25 cellular contexts compared by ENCODE assay signal in genomic region chr18:58827886-58828285, GRCh38.
"Had no signal": no experiment of that assay in that cellular context is flagged by ENCODE, and none has a peak within 500 bp of the region (broad histone marks: within the 10 kb centered on the region; RNA-seq: fewer than 3 reads in every experiment).

No MANE protein-coding gene starts in this region.

- H3K36me3 ChIP-seq: gastroesophageal sphincter, heart left ventricle, prostate gland, right atrium auricular region, sigmoid colon, stomach, transverse colon, vagina had no signal

- H3K27ac Mint-ChIP-seq: memory B cell; natural killer cell; stimulated activated effector memory CD8-positive, alpha-beta T cell treated with anti-CD3 and anti-CD28 coated beads, Interleukin-12 subunit alpha, Interleukin-12 subunit beta, amount 100 ng/mL, for 72 hours had no signal

- H3K4me3 Mint-ChIP-seq: memory B cell; natural killer cell; neural crest cell; stimulated activated effector memory CD8-positive, alpha-beta T cell treated with anti-CD3 and anti-CD28 coated beads, Interleukin-12 subunit alpha, Interleukin-12 subunit beta, amount 100 ng/mL, for 72 hours had no signal

- H3K9me3 Mint-ChIP-seq: memory B cell; natural killer cell; stimulated activated effector memory CD8-positive, alpha-beta T cell treated with anti-CD3 and anti-CD28 coated beads, Interleukin-12 subunit alpha, Interleukin-12 subunit beta, amount 100 ng/mL, for 72 hours had no signal

- ATAC-seq: esophagus mucosa; gastroesophageal sphincter; heart left ventricle; left lobe of liver; stimulated activated effector memory CD8-positive, alpha-beta T cell treated with anti-CD3 and anti-CD28 coated beads, Interleukin-12 subunit alpha, Interleukin-12 subunit beta, amount 100 ng/mL, for 72 hours had no signal

- H3K27me3 ChIP-seq: dorsolateral prefrontal cortex, gastroesophageal sphincter, heart left ventricle, hepatocyte, right atrium auricular region, sigmoid colon, stomach, transverse colon, vagina had no signal

- FAIRE-seq: colon, kidney had no signal

- H3K36me3 Mint-ChIP-seq: natural killer cell; stimulated activated effector memory CD8-positive, alpha-beta T cell treated with anti-CD3 and anti-CD28 coated beads, Interleukin-12 subunit alpha, Interleukin-12 subunit beta, amount 100 ng/mL, for 72 hours had no signal

- H3K27me3 Mint-ChIP-seq: memory B cell had no signal

- H3K4me1 ChIP-seq: gastroesophageal sphincter, heart left ventricle, prostate gland, right atrium auricular region, sigmoid colon, stomach, transverse colon, vagina had no signal

- H3K79me2 ChIP-seq: hepatocyte had no signal

- H3K9me3 ChIP-seq: gastroesophageal sphincter, heart left ventricle, prostate gland, right atrium auricular region, sigmoid colon, stomach, transverse colon, vagina had no signal

- DNase-seq: dorsolateral prefrontal cortex; effector CD4-positive, alpha-beta T cell; foreskin fibroblast; heart left ventricle; kidney; natural killer cell; sigmoid colon; stimulated activated CD4-positive, alpha-beta T cell treated with anti-CD3 and anti-CD28 coated beads, Interleukin-2, amount 100 ng/mL, for 24 hours; stimulated activated CD4-positive, alpha-beta T cell treated with anti-CD3 and anti-CD28 coated beads, Interleukin-4, amount 100 ng/mL, for 24 hours; stimulated activated naive CD4-positive, alpha-beta T cell treated with Interleukin-2 at 50 U/mL for 16 hours; stomach; transverse colon had no signal

- H3K4me1 Mint-ChIP-seq: natural killer cell; stimulated activated effector memory CD8-positive, alpha-beta T cell treated with anti-CD3 and anti-CD28 coated beads, Interleukin-12 subunit alpha, Interleukin-12 subunit beta, amount 100 ng/mL, for 72 hours had no signal

- H3K4me2 ChIP-seq: hepatocyte had no signal

- H3K4me3 ChIP-seq: dorsolateral prefrontal cortex, gastroesophageal sphincter, heart left ventricle, hepatocyte, lung, prostate gland, right atrium auricular region, sigmoid colon, stomach, transverse colon, vagina had no signal

- H2AFZ ChIP-seq: hepatocyte had no signal

- H3K27ac ChIP-seq: dorsolateral prefrontal cortex, epithelial cell of prostate, gastroesophageal sphincter, heart left ventricle, hepatocyte, right atrium auricular region, sigmoid colon, stomach, transverse colon, vagina had no signal
